8 cellular contexts compared by ENCODE assay signal in genomic region chr2:112259509-112260294, GRCh38. TPM values are rescaled to one million over a fixed set of nuclear protein-coding genes. Genes with fewer than 3 reads are reported as not detected.
A peak's percentile ranks its signal among the peaks of the same experiment; 100 is the strongest.
DNase-seq lines count a peak whose midpoint lies in the region; ATAC-seq and TF ChIP-seq lines count a peak whose summit lies in the region.

No MANE protein-coding gene starts in this region.

- peak; percentile 47 for ATAC-seq in HG02798 (IDR thresholded peaks at IDR 0.05; ENCODE audit: poor library complexity, unreplicated experiment)
- peak; percentile 82 for ATAC-seq in left lobe of liver
- ATAC-seq in HG03571 (IDR thresholded peaks at IDR 0.05; ENCODE audit: unreplicated experiment) = no peak

- H3K36me3 Mint-ChIP-seq in chondrocyte (ENCODE audit: low read depth) = no peaks in the 10 kb centered on the region

- no peaks in the 10 kb centered on the region for H3K27me3 Mint-ChIP-seq in chondrocyte (ENCODE audit: low read depth)

- peak; percentile 97 for TF ChIP-seq CTCF in chondrocyte (IDR thresholded peaks at IDR 0.05)

- H3K4me1 Mint-ChIP-seq in chondrocyte (ENCODE audit: low read depth) = peaks cover 5% of the 10 kb centered on the region

- peak overlapping the region; percentile 53 for H3K4me3 Mint-ChIP-seq in chondrocyte (ENCODE audit: unreplicated experiment)

- DNase-seq in ELF-1 (ENCODE audit: low read depth, low spot score) (peak; percentile 84), NCI-H460 (ENCODE audit: extremely low read depth, low read depth) (peak; percentile 70), chondrocyte (ENCODE audit: low spot score) (no peak), left lobe of liver (ENCODE audit: low spot score) (peak; percentile 83)
- DNase-seq in activated CD4-positive, alpha-beta T cell treated with anti-CD3 and anti-CD28 coated beads for 4 hours = peak; percentile 79 to 87
- DNase-seq in stimulated activated CD4-positive, alpha-beta T cell treated with anti-CD3 and anti-CD28 coated beads, Interleukin-4, amount 100 ng/mL, for 48 hours (ENCODE audit: low read depth in 2 of 2) = peak; percentile 80 to 81

- no peak overlapping the region for H3K27ac Mint-ChIP-seq in chondrocyte (ENCODE audit: unreplicated experiment)

- H3K9me3 Mint-ChIP-seq in chondrocyte (ENCODE audit: low read depth) = peaks cover 5% of the 10 kb centered on the region

RNA-seq across cellular contexts. Expression of gene ZC3H8, which starts 4.9 kb away (rescaled TPM):
- 18.3 and 27.0 TPM in 2 replicates for total RNA-seq in NCI-H460 (2014; rRNA removed; shearing (Covaris generic))
- polyA plus RNA-seq in NCI-H460 (2014; cell fraction: nucleus; rRNA removed) = 15.6 and 40.9 TPM in 2 replicates
- total RNA-seq in chondrocyte (3.9 to 6.4 TPM (median 5.6 TPM) in 3 replicates), left lobe of liver (5.3 TPM)

RNA-seq across cellular contexts. Expression of gene ZC3H6, which starts 15.7 kb away (rescaled TPM):
- 6.2 and 8.7 TPM in 2 replicates for total RNA-seq in NCI-H460 (2014; rRNA removed; shearing (Covaris generic))
- polyA plus RNA-seq in NCI-H460 (2014; cell fraction: nucleus; rRNA removed) = 1.2 TPM in 2 replicates
- total RNA-seq in chondrocyte = 6.6 to 9.4 TPM (median 8.6 TPM) in 3 replicates
- total RNA-seq in left lobe of liver = 3.7 TPM
